In the genomic region with DNA sequence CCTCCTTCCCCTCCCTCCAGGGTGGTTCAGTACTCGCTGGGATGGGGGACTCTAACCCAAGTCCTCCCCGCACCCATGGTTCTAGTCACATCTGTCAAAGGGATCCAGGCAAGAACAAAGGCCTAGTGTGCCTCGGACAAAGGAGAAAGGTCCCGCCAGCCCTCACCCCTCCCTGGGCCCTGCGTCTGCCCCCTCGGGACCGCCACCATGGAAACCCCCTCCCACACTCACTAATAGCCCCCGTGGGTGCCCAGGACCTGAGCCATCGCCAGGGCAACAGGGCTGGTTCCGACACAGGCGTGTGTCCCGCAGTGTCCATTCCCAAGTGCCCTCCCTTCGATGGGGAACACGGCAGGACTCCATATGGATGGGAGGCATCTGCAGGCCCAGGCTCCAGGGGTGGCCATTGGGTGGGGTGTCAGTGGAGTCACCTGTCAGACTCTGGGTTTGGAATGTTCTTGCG, we compare ENCODE assay signal across 13 cellular contexts. TPM values are rescaled to one million over a fixed set of nuclear protein-coding genes. Genes with fewer than 3 reads are reported as not detected.
DNase-seq lines count a peak whose midpoint lies in the region; ATAC-seq and TF ChIP-seq lines count a peak whose summit lies in the region.
"Had no signal": no experiment of that assay in that cellular context is flagged by ENCODE, and none has a peak within 500 bp of the region (broad histone marks: within the 10 kb centered on the region; RNA-seq: fewer than 3 reads in every experiment).

No MANE protein-coding gene starts in this region.

- TF ChIP-seq CTCF in prostate gland (IDR thresholded peaks at IDR 0.05), result no peak

- no peaks in the 10 kb centered on the region for H3K9me3 ChIP-seq in prostate gland

- H3K4me3 ChIP-seq in prostate gland, result no peak overlapping the region

- H3K36me3 ChIP-seq in prostate gland, result no peaks in the 10 kb centered on the region

- peak in 10 of 14 donors; percentile 60 to 83 (median 76) for DNase-seq in C1 segment of cervical spinal cord (lab: John Stamatoyannopoulos, UW)
- DNase-seq in anterior cingulate cortex (lab: John Stamatoyannopoulos, UW), result peak in 49 of 58 donors; percentile 14 to 92 (median 73)
- DNase-seq in natural killer cell treated with Interleukin-12 subunit alpha and Interleukin-12 subunit beta and Interleukin-15 and Interleukin-18, amount 100 ng/mL, for 72 hours (ENCODE audit: low spot score), result no peak
- no peak for DNase-seq in prostate gland (ENCODE audit: low spot score)
- DNase-seq in DMS 273 (lab: John Stamatoyannopoulos, UW; ENCODE audit: unreplicated experiment), result no peak
- DNase-seq: foreskin fibroblast, NCI-H1048, NCI-H446 had no signal

- 54% methylated on average over 15 of the region's 15 CpGs for WGBS in prostate gland

- H3K9me3 Mint-ChIP-seq in IgD-negative memory B cell, result no peaks in the 10 kb centered on the region
- no peaks in the 10 kb centered on the region for H3K9me3 Mint-ChIP-seq in natural killer cell treated with Interleukin-12 subunit alpha and Interleukin-12 subunit beta and Interleukin-15 and Interleukin-18, amount 100 ng/mL, for 72 hours

- no peaks in the 10 kb centered on the region for H3K27me3 ChIP-seq in prostate gland (replicated peaks; ENCODE audit: insufficient read depth)

- H3K4me3 Mint-ChIP-seq in IgD-negative memory B cell, result peak overlapping the region; percentile 90 to 100 (median 94)
- peak overlapping the region; percentile 75 for H3K4me3 Mint-ChIP-seq in natural killer cell treated with Interleukin-12 subunit alpha and Interleukin-12 subunit beta and Interleukin-15 and Interleukin-18, amount 100 ng/mL, for 72 hours

- H3K27ac Mint-ChIP-seq in IgD-negative memory B cell, result peak overlapping the region; percentile 93 to 100 (median 96)
- peak overlapping the region; percentile 97 for H3K27ac Mint-ChIP-seq in natural killer cell treated with Interleukin-12 subunit alpha and Interleukin-12 subunit beta and Interleukin-15 and Interleukin-18, amount 100 ng/mL, for 72 hours

- H3K36me3 Mint-ChIP-seq in IgD-negative memory B cell, result peaks cover 9% of the 10 kb centered on the region
- H3K36me3 Mint-ChIP-seq in natural killer cell treated with Interleukin-12 subunit alpha and Interleukin-12 subunit beta and Interleukin-15 and Interleukin-18, amount 100 ng/mL, for 72 hours, result no peaks in the 10 kb centered on the region

- H3K27me3 Mint-ChIP-seq in IgD-negative memory B cell, result peaks cover 3% of the 10 kb centered on the region
- H3K27me3 Mint-ChIP-seq in natural killer cell treated with Interleukin-12 subunit alpha and Interleukin-12 subunit beta and Interleukin-15 and Interleukin-18, amount 100 ng/mL, for 72 hours, result no peaks in the 10 kb centered on the region

- H3K4me1 Mint-ChIP-seq in IgD-negative memory B cell, result peaks cover 56 to 62% (median 59%) of the 10 kb centered on the region in 3 donors
- H3K4me1 Mint-ChIP-seq in natural killer cell treated with Interleukin-12 subunit alpha and Interleukin-12 subunit beta and Interleukin-15 and Interleukin-18, amount 100 ng/mL, for 72 hours (ENCODE audit: low read depth in 2 of 2), result peaks cover 45 to 51% of the 10 kb centered on the region in 2 donors

- no peaks in the 10 kb centered on the region for H3K4me1 ChIP-seq in prostate gland (replicated peaks)

- H3K27ac ChIP-seq in prostate gland, result no peak overlapping the region

- ATAC-seq in natural killer cell treated with Interleukin-12 subunit alpha and Interleukin-12 subunit beta and Interleukin-15 and Interleukin-18, amount 100 ng/mL, for 72 hours, result no peak
- ATAC-seq in HG02798 (IDR thresholded peaks at IDR 0.05; ENCODE audit: poor library complexity, unreplicated experiment) (no peak), GM21619 (IDR thresholded peaks at IDR 0.05; ENCODE audit: unreplicated experiment) (no peak)

- intact Hi-C loops in prostate gland (cut with DNase I), result no loop called here

- TF ChIP-seq POLR2A in prostate gland (IDR thresholded peaks at IDR 0.05), result no peak

RNA-seq across cellular contexts. Expression of a gene that starts 5.1 kb away (rescaled TPM):
- 2.4 TPM for polyA plus RNA-seq in IgD-negative memory B cell
- 1 to 10 TPM; 2.3 to 4.9 TPM for total RNA-seq in natural killer cell treated with Interleukin-12 subunit alpha and Interleukin-12 subunit beta and Interleukin-15 and Interleukin-18, amount 100 ng/mL, for 72 hours
- total RNA-seq in prostate gland, result 1 to 10 TPM in 1 of 2 donors, under 1 TPM in 1; 0.91 to 1.0 TPM
- total RNA-seq: HT1080 had no signal

RNA-seq across cellular contexts. Expression of a gene that starts 6.5 kb away (rescaled TPM):
- 341 TPM for polyA plus RNA-seq in IgD-negative memory B cell
- total RNA-seq in natural killer cell treated with Interleukin-12 subunit alpha and Interleukin-12 subunit beta and Interleukin-15 and Interleukin-18, amount 100 ng/mL, for 72 hours, result 10 to 100 TPM; 79.5 to 88.8 TPM
- total RNA-seq in prostate gland, result 1 to 10 TPM; 3.7 to 6.5 TPM
- total RNA-seq: osteoblast had no signal

RNA-seq across cellular contexts. Expression of a gene that starts 8.7 kb away (rescaled TPM):
- 546 TPM for polyA plus RNA-seq in IgD-negative memory B cell
- total RNA-seq in natural killer cell treated with Interleukin-12 subunit alpha and Interleukin-12 subunit beta and Interleukin-15 and Interleukin-18, amount 100 ng/mL, for 72 hours, result 100 to 1,000 TPM; 317 to 378 TPM
- 100 to 1,000 TPM; 168 to 215 TPM for total RNA-seq in prostate gland

RNA-seq across cellular contexts. Expression of a gene that starts 17.9 kb away (rescaled TPM):
- polyA plus RNA-seq in IgD-negative memory B cell, result 65.1 TPM
- 100 to 1,000 TPM in 1 of 2 donors, 10 to 100 TPM in 1; 95.8 to 112 TPM for total RNA-seq in natural killer cell treated with Interleukin-12 subunit alpha and Interleukin-12 subunit beta and Interleukin-15 and Interleukin-18, amount 100 ng/mL, for 72 hours
- total RNA-seq in prostate gland, result 10 to 100 TPM; 54.5 to 72.9 TPM

RNA-seq across cellular contexts. Expression of a gene that starts 18.6 kb away (rescaled TPM):
- polyA plus RNA-seq in IgD-negative memory B cell, result 12.0 TPM
- total RNA-seq in natural killer cell treated with Interleukin-12 subunit alpha and Interleukin-12 subunit beta and Interleukin-15 and Interleukin-18, amount 100 ng/mL, for 72 hours, result 10 to 100 TPM; 25.9 to 47.8 TPM
- total RNA-seq in prostate gland, result 10 to 100 TPM; 30.2 to 49.4 TPM

Comparison
In these comparisons a context has a peak if more than half of its experiments do, and no peak if none do; other contexts are left out.
1. DNase-seq: peak in C1 segment of cervical spinal cord (10 of 14) and anterior cingulate cortex (49 of 58); none in natural killer cell treated with Interleukin-12 subunit alpha and Interleukin-12 subunit beta and Interleukin-15 and Interleukin-18, amount 100 ng/mL, for 72 hours (single experiment), prostate gland (single experiment) and DMS 273 (single experiment).
2. RNA of a gene that starts 6.5 kb away (total RNA-seq): 79.5 to 88.8 TPM in natural killer cell treated with Interleukin-12 subunit alpha and Interleukin-12 subunit beta and Interleukin-15 and Interleukin-18, amount 100 ng/mL, for 72 hours; 3.7 to 6.5 TPM in prostate gland; every median in the first group is over 10 times any median in the second.